ENCODE assay signal across 17 cellular contexts in the genomic region with DNA sequence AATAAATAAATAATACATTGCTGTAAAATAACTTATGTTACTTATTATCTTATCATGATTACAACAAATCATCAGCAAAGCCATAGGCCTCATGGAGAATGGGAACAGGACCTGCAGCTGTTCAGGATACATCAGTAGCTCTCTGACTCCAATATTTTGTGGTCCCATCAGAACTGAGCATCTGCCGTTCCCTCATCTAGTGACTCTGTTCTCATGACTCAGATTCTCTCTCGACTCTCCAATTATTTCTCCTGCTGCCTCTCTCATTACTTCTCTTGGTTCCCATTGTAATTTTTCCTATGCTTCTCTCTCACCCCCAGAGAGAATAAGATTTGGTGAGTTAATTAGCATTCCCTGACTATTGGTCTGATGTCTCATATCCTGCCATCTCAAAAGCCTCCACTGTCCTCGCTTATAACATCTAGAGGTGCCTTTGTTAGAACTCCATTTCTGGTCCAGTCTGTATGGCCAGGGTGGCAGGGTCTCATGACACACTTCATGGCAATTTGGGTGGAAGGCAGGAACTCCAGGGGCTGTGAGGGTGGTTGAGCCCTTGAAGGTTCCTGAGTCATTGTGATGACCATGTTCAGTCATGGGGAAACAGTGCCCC.
"Had no signal": no experiment of that assay in that cellular context is flagged by ENCODE, and none has a peak within 500 bp of the region (broad histone marks: within the 10 kb centered on the region; RNA-seq: fewer than 3 reads in every experiment).

No MANE protein-coding gene starts in this region.

- H3K4me1 ChIP-seq: ascending aorta, psoas muscle, right lobe of liver, testis had no signal

- H3K4me3 ChIP-seq: ascending aorta, mucosa of descending colon, psoas muscle, right lobe of liver, testis had no signal

- H3K36me3 ChIP-seq: ascending aorta, right lobe of liver, WERI-Rb-1 had no signal

- H3K27ac ChIP-seq: ascending aorta, psoas muscle, right lobe of liver, testis, WERI-Rb-1 had no signal

- DNase-seq: activated CD4-positive, alpha-beta T cell treated with anti-CD3 and anti-CD28 coated beads for 4 hours; activated naive CD4-positive, alpha-beta T cell; caudate nucleus; cortex of kidney; effector memory CD8-positive, alpha-beta T cell; erythroblast; glutamatergic neuron; mucosa of descending colon; nucleus accumbens; psoas muscle; right lobe of liver; stimulated activated CD4-positive, alpha-beta T cell treated with anti-CD3 and anti-CD28 coated beads, Interleukin-2, amount 100 ng/mL, for 24 hours; stimulated activated naive CD8-positive, alpha-beta T cell treated with anti-CD3 and anti-CD28 coated beads, Interleukin-15, Interleukin-2, amounts not matched to agents 100 U/mL and 50 U/mL, for 24 hours; T-cell; testis; WERI-Rb-1 had no signal

- H3K27me3 ChIP-seq: ascending aorta, right lobe of liver, testis had no signal

- H3K9me3 ChIP-seq: ascending aorta, mucosa of descending colon, psoas muscle, right lobe of liver, testis had no signal
